ENCODE assay signal across 1 cellular context in the genomic region with DNA sequence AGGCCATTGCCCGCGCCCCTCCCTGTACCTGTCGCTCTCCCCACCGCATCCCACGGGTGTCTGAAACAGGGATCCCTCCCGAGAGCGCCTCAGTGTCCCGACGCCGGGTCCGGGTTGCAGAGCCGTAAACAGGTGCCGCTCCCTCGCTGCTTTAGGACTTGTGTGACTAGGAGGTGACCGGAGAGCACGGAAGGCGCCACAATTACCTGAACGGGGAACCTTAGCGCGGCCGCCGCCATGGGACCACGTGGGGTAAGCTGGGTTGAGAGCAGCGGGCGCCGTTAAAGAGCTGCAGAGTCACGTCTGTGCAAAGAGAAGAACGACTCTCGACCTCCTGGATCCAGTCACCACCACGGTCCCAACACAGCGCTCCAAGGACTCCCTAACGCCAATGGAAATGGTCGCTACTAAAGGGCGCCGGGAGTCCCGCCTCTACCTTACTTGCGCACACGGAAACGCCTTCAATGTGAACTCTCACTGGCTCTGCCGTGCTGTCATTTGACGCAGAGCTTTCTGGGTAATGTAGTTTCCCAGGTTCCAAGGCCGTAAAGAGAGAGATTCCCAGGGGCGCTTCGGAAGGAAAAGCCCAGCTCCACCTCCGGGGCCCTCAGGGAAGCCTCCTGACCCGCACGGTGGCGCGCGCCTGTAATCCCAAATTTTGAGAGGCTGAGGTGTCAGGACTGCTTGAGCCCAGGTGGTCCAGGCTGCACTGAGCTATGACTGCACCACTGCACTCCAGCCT.
TF ChIP-seq lines count a peak whose summit lies in the region.

TSS of gene ZNF552 (minus strand) at position 409 of the 742 bp plus-strand sequence. CDS start at position 239, 170 bp downstream.

TF ChIP-seq in HepG2, 621 proteins besides CTCF, POLR2A, EP300 and RAD21 (continued from another document and continues in another):
- TF ChIP-seq ARID3A (IDR thresholded peaks at IDR 0.05; ENCODE audit: low read depth, low read length) = no peak
- peak; percentile 22; the same call in 1 of the 2 replicates for TF ChIP-seq ZNF205 (CRISPR knock-in tag; IDR thresholded peaks at IDR 0.05)
- TF ChIP-seq, protein P1, sequence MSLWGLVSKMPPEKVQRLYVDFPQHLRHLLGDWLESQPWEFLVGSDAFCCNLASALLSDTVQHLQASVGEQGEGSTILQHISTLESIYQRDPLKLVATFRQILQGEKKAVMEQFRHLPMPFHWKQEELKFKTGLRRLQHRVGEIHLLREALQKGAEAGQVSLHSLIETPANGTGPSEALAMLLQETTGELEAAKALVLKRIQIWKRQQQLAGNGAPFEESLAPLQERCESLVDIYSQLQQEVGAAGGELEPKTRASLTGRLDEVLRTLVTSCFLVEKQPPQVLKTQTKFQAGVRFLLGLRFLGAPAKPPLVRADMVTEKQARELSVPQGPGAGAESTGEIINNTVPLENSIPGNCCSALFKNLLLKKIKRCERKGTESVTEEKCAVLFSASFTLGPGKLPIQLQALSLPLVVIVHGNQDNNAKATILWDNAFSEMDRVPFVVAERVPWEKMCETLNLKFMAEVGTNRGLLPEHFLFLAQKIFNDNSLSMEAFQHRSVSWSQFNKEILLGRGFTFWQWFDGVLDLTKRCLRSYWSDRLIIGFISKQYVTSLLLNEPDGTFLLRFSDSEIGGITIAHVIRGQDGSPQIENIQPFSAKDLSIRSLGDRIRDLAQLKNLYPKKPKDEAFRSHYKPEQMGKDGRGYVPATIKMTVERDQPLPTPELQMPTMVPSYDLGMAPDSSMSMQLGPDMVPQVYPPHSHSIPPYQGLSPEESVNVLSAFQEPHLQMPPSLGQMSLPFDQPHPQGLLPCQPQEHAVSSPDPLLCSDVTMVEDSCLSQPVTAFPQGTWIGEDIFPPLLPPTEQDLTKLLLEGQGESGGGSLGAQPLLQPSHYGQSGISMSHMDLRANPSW (CRISPR knock-in tag; IDR thresholded peaks at IDR 0.05; ENCODE audit: borderline replicate concordance) = no peak; the same call in 1 of the 2 replicates
- peak; percentile 57; the same call in 1 of the 2 replicates for TF ChIP-seq KDM5B (CRISPR knock-in tag; IDR thresholded peaks at IDR 0.05; ENCODE audit: borderline replicate concordance)
- TF ChIP-seq ZNF687 (CRISPR knock-in tag; IDR thresholded peaks at IDR 0.05) = peak; percentile 79
- 0 out of 2 replicates have a peak, but pooled peaks have one; percentile 16 for TF ChIP-seq FOXK2 (IDR thresholded peaks at IDR 0.05)
- TF ChIP-seq ZFP36L1 (CRISPR knock-in tag; IDR thresholded peaks at IDR 0.05) = 0 out of 2 replicates have a peak, but pooled peaks have one; percentile 64
- TF ChIP-seq FOXK1 (CRISPR knock-in tag; IDR thresholded peaks at IDR 0.05; ENCODE audit: borderline replicate concordance, low read depth) = peak; percentile 31; the same call in 1 of the 2 replicates
- peak in 1 of 2 experiments; percentile 16; a peak in 1 of 4 replicates for TF ChIP-seq REST (IDR thresholded peaks at IDR 0.05; ENCODE audit: borderline replicate concordance in 1 of 2, low read depth in 1 of 2, low read length in 2 of 2)
- TF ChIP-seq, protein P2, sequence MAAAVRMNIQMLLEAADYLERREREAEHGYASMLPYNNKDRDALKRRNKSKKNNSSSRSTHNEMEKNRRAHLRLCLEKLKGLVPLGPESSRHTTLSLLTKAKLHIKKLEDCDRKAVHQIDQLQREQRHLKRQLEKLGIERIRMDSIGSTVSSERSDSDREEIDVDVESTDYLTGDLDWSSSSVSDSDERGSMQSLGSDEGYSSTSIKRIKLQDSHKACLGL (CRISPR knock-in tag; IDR thresholded peaks at IDR 0.05) = peak; percentile 34; the same call in 1 of the 2 replicates
- TF ChIP-seq MYNN (CRISPR knock-in tag; IDR thresholded peaks at IDR 0.05; ENCODE audit: low read depth) = 0 out of 2 replicates have a peak, but pooled peaks have one; percentile 26
- no peak for TF ChIP-seq USF2 (IDR thresholded peaks at IDR 0.05; ENCODE audit: low read depth, low read length)
- peak; percentile 32; the same call in 1 of the 2 replicates for TF ChIP-seq USF2 (CRISPR knock-in tag; IDR thresholded peaks at IDR 0.05; ENCODE audit: borderline replicate concordance)
- peak; percentile 25; the same call in 1 of the 2 replicates for TF ChIP-seq SIN3B (IDR thresholded peaks at IDR 0.05; ENCODE audit: low read length)
- TF ChIP-seq, protein P3, sequence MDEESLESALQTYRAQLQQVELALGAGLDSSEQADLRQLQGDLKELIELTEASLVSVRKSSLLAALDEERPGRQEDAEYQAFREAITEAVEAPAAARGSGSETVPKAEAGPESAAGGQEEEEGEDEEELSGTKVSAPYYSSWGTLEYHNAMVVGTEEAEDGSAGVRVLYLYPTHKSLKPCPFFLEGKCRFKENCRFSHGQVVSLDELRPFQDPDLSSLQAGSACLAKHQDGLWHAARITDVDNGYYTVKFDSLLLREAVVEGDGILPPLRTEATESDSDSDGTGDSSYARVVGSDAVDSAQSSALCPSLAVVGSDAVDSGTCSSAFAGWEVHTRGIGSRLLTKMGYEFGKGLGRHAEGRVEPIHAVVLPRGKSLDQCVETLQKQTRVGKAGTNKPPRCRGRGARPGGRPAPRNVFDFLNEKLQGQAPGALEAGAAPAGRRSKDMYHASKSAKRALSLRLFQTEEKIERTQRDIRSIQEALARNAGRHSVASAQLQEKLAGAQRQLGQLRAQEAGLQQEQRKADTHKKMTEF (CRISPR knock-in tag; IDR thresholded peaks at IDR 0.05) = peak; percentile 67; the same call in 1 of the 2 replicates
- TF ChIP-seq MIER3 (CRISPR knock-in tag; IDR thresholded peaks at IDR 0.05; ENCODE audit: borderline replicate concordance) = peak; percentile 36; the same call in 1 of the 2 replicates
- TF ChIP-seq, protein P4, sequence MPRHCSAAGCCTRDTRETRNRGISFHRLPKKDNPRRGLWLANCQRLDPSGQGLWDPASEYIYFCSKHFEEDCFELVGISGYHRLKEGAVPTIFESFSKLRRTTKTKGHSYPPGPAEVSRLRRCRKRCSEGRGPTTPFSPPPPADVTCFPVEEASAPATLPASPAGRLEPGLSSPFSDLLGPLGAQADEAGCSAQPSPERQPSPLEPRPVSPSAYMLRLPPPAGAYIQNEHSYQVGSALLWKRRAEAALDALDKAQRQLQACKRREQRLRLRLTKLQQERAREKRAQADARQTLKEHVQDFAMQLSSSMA (CRISPR knock-in tag; IDR thresholded peaks at IDR 0.05) = 0 out of 2 replicates have a peak, but pooled peaks have one; percentile 64
- peak; percentile 35; the same call in 1 of the 2 replicates for TF ChIP-seq ZKSCAN8 (CRISPR knock-in tag; IDR thresholded peaks at IDR 0.05; ENCODE audit: borderline replicate concordance)
- no peak for TF ChIP-seq JDP2 (CRISPR knock-in tag; IDR thresholded peaks at IDR 0.05; ENCODE audit: borderline replicate concordance)
- TF ChIP-seq, protein P5, sequence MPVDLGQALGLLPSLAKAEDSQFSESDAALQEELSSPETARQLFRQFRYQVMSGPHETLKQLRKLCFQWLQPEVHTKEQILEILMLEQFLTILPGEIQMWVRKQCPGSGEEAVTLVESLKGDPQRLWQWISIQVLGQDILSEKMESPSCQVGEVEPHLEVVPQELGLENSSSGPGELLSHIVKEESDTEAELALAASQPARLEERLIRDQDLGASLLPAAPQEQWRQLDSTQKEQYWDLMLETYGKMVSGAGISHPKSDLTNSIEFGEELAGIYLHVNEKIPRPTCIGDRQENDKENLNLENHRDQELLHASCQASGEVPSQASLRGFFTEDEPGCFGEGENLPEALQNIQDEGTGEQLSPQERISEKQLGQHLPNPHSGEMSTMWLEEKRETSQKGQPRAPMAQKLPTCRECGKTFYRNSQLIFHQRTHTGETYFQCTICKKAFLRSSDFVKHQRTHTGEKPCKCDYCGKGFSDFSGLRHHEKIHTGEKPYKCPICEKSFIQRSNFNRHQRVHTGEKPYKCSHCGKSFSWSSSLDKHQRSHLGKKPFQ (CRISPR knock-in tag; IDR thresholded peaks at IDR 0.05; ENCODE audit: insufficient replicate concordance) = peak; percentile 58
- TF ChIP-seq RXRB (CRISPR knock-in tag; IDR thresholded peaks at IDR 0.05; ENCODE audit: borderline replicate concordance) = peak; percentile 60; the same call in 1 of the 2 replicates
- no peak for TF ChIP-seq SMYD3 (CRISPR knock-in tag; IDR thresholded peaks at IDR 0.05)
- peak; percentile 42; the same call in 1 of the 2 replicates for TF ChIP-seq FOXC1 (CRISPR knock-in tag; IDR thresholded peaks at IDR 0.05; ENCODE audit: borderline replicate concordance)
- peak; percentile 13; the same call in 1 of the 2 replicates for TF ChIP-seq ZNF232 (CRISPR knock-in tag; IDR thresholded peaks at IDR 0.05; ENCODE audit: borderline replicate concordance)
- peak; percentile 24; the same call in 1 of the 2 replicates for TF ChIP-seq ZNF768 (CRISPR knock-in tag; IDR thresholded peaks at IDR 0.05)
- TF ChIP-seq RBFOX2 (IDR thresholded peaks at IDR 0.05; ENCODE audit: low read depth, low read length) = peak; percentile 60; the same call in 1 of the 2 replicates
- TF ChIP-seq ZSCAN21 (CRISPR knock-in tag; IDR thresholded peaks at IDR 0.05; ENCODE audit: borderline replicate concordance) = peak; percentile 29; the same call in 1 of the 2 replicates
- TF ChIP-seq DRAP1 (CRISPR knock-in tag; IDR thresholded peaks at IDR 0.05) = peak; percentile 96
- 0 out of 2 replicates have a peak, but pooled peaks have one; percentile 12 for TF ChIP-seq NFE2L2 (IDR thresholded peaks at IDR 0.05; ENCODE audit: low read length)
- 0 out of 2 replicates have a peak, but pooled peaks have one; percentile 59 for TF ChIP-seq AKAP8 (CRISPR knock-in tag; IDR thresholded peaks at IDR 0.05)
